Comparison of ENCODE assay signal across 14 cellular contexts in the genomic region with DNA sequence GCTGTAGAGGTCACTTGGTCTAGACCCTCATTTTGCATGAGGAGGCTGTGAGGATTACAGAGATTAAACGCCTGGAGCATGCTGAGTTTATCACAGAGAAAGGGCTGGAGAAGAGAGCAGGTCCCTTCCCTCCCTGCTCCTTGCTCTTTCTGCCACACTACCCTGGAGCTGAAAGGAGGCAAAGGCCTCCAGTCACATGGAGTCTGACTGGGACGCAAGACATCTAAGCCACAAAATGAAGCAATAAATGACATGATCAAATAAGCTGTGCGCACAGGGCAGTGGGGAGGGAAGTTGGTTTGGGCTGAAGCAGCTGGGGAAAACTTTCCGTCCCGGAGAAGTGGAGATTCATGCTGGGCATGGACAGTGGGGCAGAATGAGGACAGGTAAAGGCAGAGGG. TPM values are rescaled to one million over a fixed set of nuclear protein-coding genes. Genes with fewer than 3 reads are reported as not detected.
DNase-seq lines count a peak whose midpoint lies in the region; ATAC-seq, FAIRE-seq and TF ChIP-seq lines count a peak whose summit lies in the region.
"Had no signal": no experiment of that assay in that cellular context is flagged by ENCODE, and none has a peak within 500 bp of the region (broad histone marks: within the 10 kb centered on the region; RNA-seq: fewer than 3 reads in every experiment).

No MANE protein-coding gene starts in this region.

- no peak for TF ChIP-seq EP300 in A549 (IDR thresholded peaks at IDR 0.05)

- peaks cover 0 to 1% of the 10 kb centered on the region in 2 donors for H3K36me3 ChIP-seq in lung (ENCODE audit: control insufficient read depth in 2 of 2, insufficient read depth in 2 of 2, low read length in 2 of 2)
- no peaks in the 10 kb centered on the region for H3K36me3 ChIP-seq in MG63
- H3K36me3 ChIP-seq: esophagus muscularis mucosa had no signal

- H3K9me3 ChIP-seq in A549 (no peaks in the 10 kb centered on the region), lung (ENCODE audit: control insufficient read depth in 2 of 2, insufficient read depth in 1 of 2, low read length in 1 of 2) (no peaks in the 10 kb centered on the region), T-helper 17 cell (ENCODE audit: control insufficient read depth, low read length, poor library complexity, severe bottlenecking) (no peaks in the 10 kb centered on the region), MG63 (no peaks in the 10 kb centered on the region)
- H3K9me3 ChIP-seq: esophagus muscularis mucosa had no signal

- ATAC-seq in A549 = no peak; a peak in 1 of 6 replicates
- no peak for ATAC-seq in WTC11
- peak; percentile 39 for ATAC-seq in lung (ENCODE audit: insufficient read depth, low FRiP score)
- ATAC-seq in HG02678 (IDR thresholded peaks at IDR 0.05; ENCODE audit: unreplicated experiment) = no peak
- no peak for ATAC-seq in T-helper 17 cell

- no peak for FAIRE-seq in A549 (lab: Jason Lieb, UNC)

- H3K4me1 ChIP-seq in A549 (peaks cover 87% of the 10 kb centered on the region), lung (ENCODE audit: control insufficient read depth in 2 of 2, insufficient read depth in 2 of 2, low read length in 2 of 2) (peaks cover 7 to 25% of the 10 kb centered on the region in 2 donors)

- no peak for DNase-seq in A549 (ENCODE audit: low read depth in 1 of 2, low spot score in 1 of 2)
- DNase-seq in HL-60 (ENCODE audit: low read depth in 1 of 2, low spot score in 1 of 2) = peak; percentile 87 to 92
- no peak for DNase-seq in WTC11 (ENCODE audit: low spot score)
- DNase-seq in lung (ENCODE audit: low spot score) = no peak
- DNase-seq in NCI-H187 treated with DMSO at 0.1 percent for 48 hours (lab: John Stamatoyannopoulos, UW) = no peak
- DNase-seq in T-helper 17 cell = no peak
- DNase-seq in MG63 = no peak
- DNase-seq: activated CD4-positive, alpha-beta T cell treated with anti-CD3 and anti-CD28 coated beads for 1 hour; activated naive CD4-positive, alpha-beta T cell treated with Interleukin-2 at 50 U/mL for 16 hours; NCI-H510A treated with DMSO at 0.1 percent for 48 hours had no signal

- no peak for TF ChIP-seq RAD21 in A549 (conservative IDR thresholded peaks at IDR 0.05 in 1 of 2, IDR thresholded peaks at IDR 0.05 in 1 of 2)

- no peaks in the 10 kb centered on the region for H3K9me3 Mint-ChIP-seq in WTC11

- POLR2A ChIA-PET in A549 (lab: Yijun Ruan, JAX) = interaction anchor here (0.6 to 1.5 kb wide), 2 partner anchors 25 to 33 kb away, joined by 3 to 5 read pairs; a partner anchor contains a TSS
- POLR2A ChIA-PET in WTC11 (lab: Charles Lee) = no interaction called here

- TF ChIP-seq CTCF in A549 (IDR thresholded peaks at IDR 0.05) = no peak
- no peak for TF ChIP-seq CTCF in HL-60 (IDR thresholded peaks at IDR 0.05; ENCODE audit: insufficient read depth, low read length)
- no peak for TF ChIP-seq CTCF in WTC11 (IDR thresholded peaks at IDR 0.05)
- no peak for TF ChIP-seq CTCF in lung (IDR thresholded peaks at IDR 0.05; ENCODE audit: control extremely low read depth, extremely low read depth)

- no peak overlapping the region for H3K4me3 Mint-ChIP-seq in WTC11
- H3K4me3 Mint-ChIP-seq in T-helper 17 cell = no peak overlapping the region
- H3K4me3 Mint-ChIP-seq: B cell had no signal

- H3K4me1 Mint-ChIP-seq in WTC11 (peaks cover 21% of the 10 kb centered on the region), T-helper 17 cell (peaks cover 33% of the 10 kb centered on the region)

- TF ChIP-seq POLR2A in A549 (IDR thresholded peaks at IDR 0.05; ENCODE audit: low read length) = no peak

- no peak overlapping the region for H3K4me3 ChIP-seq in A549
- no peak overlapping the region; the same call in 1 of the 2 replicates for H3K4me3 ChIP-seq in HL-60 (replicated peaks; ENCODE audit: insufficient read depth, low read length)
- no peak overlapping the region for H3K4me3 ChIP-seq in lung
- H3K4me3 ChIP-seq in MG63 = no peak overlapping the region
- H3K4me3 ChIP-seq: esophagus muscularis mucosa, skin epidermis had no signal

- H3K27me3 ChIP-seq in HL-60 (ENCODE audit: insufficient read depth, poor library complexity, severe bottlenecking) (no peaks in the 10 kb centered on the region), lung (ENCODE audit: control insufficient read depth, insufficient read depth) (no peaks in the 10 kb centered on the region), MG63 (no peaks in the 10 kb centered on the region)
- H3K27me3 ChIP-seq: esophagus muscularis mucosa had no signal

- H3K27ac ChIP-seq in A549 = peak overlapping the region; percentile 65 to 83
- H3K27ac ChIP-seq in HL-60 (replicated peaks) = peak overlapping the region; percentile 86
- peak overlapping the region in 1 of 2 donors; percentile 23 for H3K27ac ChIP-seq in lung (ENCODE audit: low read depth in 1 of 2, low read length in 1 of 2)
- H3K27ac ChIP-seq: esophagus muscularis mucosa had no signal

- WGBS in A549 (ENCODE audit: missing lambda C conversion rate) = 80% methylated on average over 5 of the region's 5 CpGs
- 34 to 70% methylated on average over 5 of the region's 5 CpGs for WGBS in lung, 2 donors

- no peaks in the 10 kb centered on the region for H3K36me3 Mint-ChIP-seq in WTC11
- no peaks in the 10 kb centered on the region for H3K36me3 Mint-ChIP-seq in T-helper 17 cell (ENCODE audit: low read depth)

- H3K4me2 ChIP-seq in A549 = peak overlapping the region; percentile 76

- H3K27ac Mint-ChIP-seq in WTC11 = no peak overlapping the region; the same call in 1 of the 2 replicates
- H3K27ac Mint-ChIP-seq in T-helper 17 cell = no peak overlapping the region
- H3K27ac Mint-ChIP-seq: B cell had no signal

- H3K27me3 Mint-ChIP-seq in WTC11 (ENCODE audit: low read depth) = no peaks in the 10 kb centered on the region
- no peaks in the 10 kb centered on the region for H3K27me3 Mint-ChIP-seq in T-helper 17 cell

- CTCF ChIA-PET in A549 (lab: Yijun Ruan, JAX) (interaction anchor here (0.8 to 1.9 kb wide), 4 partner anchors 10 to 34 kb away, joined by 3 to 10 read pairs (median 6); a partner anchor contains a TSS), WTC11 (lab: Charles Lee) (no interaction called here)

TF ChIP-seq in A549, 52 proteins besides CTCF, POLR2A, EP300 and RAD21 (continues in another document):
- TF ChIP-seq KDM5A (IDR thresholded peaks at IDR 0.05) = no peak
- no peak for TF ChIP-seq RCOR1 (IDR thresholded peaks at IDR 0.05; ENCODE audit: low read depth, low read length)
- TF ChIP-seq, protein P1, sequence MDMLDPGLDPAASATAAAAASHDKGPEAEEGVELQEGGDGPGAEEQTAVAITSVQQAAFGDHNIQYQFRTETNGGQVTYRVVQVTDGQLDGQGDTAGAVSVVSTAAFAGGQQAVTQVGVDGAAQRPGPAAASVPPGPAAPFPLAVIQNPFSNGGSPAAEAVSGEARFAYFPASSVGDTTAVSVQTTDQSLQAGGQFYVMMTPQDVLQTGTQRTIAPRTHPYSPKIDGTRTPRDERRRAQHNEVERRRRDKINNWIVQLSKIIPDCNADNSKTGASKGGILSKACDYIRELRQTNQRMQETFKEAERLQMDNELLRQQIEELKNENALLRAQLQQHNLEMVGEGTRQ (IDR thresholded peaks at IDR 0.05) = no peak
- no peak for TF ChIP-seq ZNF302 (CRISPR knock-in tag; IDR thresholded peaks at IDR 0.05)
- TF ChIP-seq, protein P2, sequence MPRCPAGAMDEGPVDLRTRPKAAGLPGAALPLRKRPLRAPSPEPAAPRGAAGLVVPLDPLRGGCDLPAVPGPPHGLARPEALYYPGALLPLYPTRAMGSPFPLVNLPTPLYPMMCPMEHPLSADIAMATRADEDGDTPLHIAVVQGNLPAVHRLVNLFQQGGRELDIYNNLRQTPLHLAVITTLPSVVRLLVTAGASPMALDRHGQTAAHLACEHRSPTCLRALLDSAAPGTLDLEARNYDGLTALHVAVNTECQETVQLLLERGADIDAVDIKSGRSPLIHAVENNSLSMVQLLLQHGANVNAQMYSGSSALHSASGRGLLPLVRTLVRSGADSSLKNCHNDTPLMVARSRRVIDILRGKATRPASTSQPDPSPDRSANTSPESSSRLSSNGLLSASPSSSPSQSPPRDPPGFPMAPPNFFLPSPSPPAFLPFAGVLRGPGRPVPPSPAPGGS (IDR thresholded peaks at IDR 0.05) = no peak
- TF ChIP-seq CEBPB (IDR thresholded peaks at IDR 0.05) = no peak
- no peak for TF ChIP-seq NPAS2 (CRISPR knock-in tag; IDR thresholded peaks at IDR 0.05; ENCODE audit: borderline replicate concordance)

TF ChIP-seq in WTC11, 78 proteins besides CTCF, POLR2A, EP300 and RAD21:
- TF ChIP-seq GABPB1 (CRISPR knock-in tag; IDR thresholded peaks at IDR 0.05) = peak; percentile 67
- no peak for TF ChIP-seq KAT7 (CRISPR knock-in tag; IDR thresholded peaks at IDR 0.05; ENCODE audit: borderline replicate concordance)

RNA-seq across cellular contexts. Expression of a gene that starts 33.3 kb away (rescaled TPM):
- 8.3 and 10.5 TPM in 2 replicates for polyA plus RNA-seq in A549 (2011; rRNA removed)
- polyA plus RNA-seq in A549 (2012; cell fraction: cytosol; rRNA removed) = 1.9 and 3.4 TPM in 2 replicates
- 4.3 and 4.5 TPM in 2 replicates for polyA plus RNA-seq in A549 (2012; cell fraction: nucleus; rRNA removed)
- 2.2 to 3.1 TPM (median 2.9 TPM) in 3 replicates for polyA plus RNA-seq in A549 (2017; fragmentation: RNase III; extraction: RNeasy Plus Mini Kit Qiagen cat#74134 plus additional on column Dnase treatment)
- polyA minus RNA-seq in A549 (2011; rRNA and poly(A)+ RNA removed) = 22.8 and 27.3 TPM in 2 replicates
- 7.5 to 8.8 TPM (median 8.1 TPM) in 3 replicates for total RNA-seq in WTC11 (2021)
- 100 to 1,000 TPM in 1 of 2 donors, 10 to 100 TPM in 1; 58.2 to 108 TPM for total RNA-seq in lung
- polyA plus RNA-seq in lung = 10 to 100 TPM in 1 of 2 donors, 1 to 10 TPM in 1; 9.7 to 11.6 TPM
- 100 to 1,000 TPM; 121 to 135 TPM for total RNA-seq in T-helper 17 cell
- total RNA-seq in MG63 (2014; rRNA removed; shearing (Covaris generic); ENCODE audit: low replicate concordance) = 1.9 and 5.9 TPM in 2 replicates

Comparison
In these comparisons a context has a peak if more than half of its experiments do, and no peak if none do; other contexts are left out.
1. DNase-seq: peak in HL-60 (2 of 2); none in A549 (0 of 2), WTC11 (single experiment), lung (single experiment), NCI-H187 treated with DMSO at 0.1 percent for 48 hours (single experiment), T-helper 17 cell (0 of 3) and MG63 (single experiment).